In genomic region chr15:40902605-40903561, GRCh38 we compare ENCODE assay signal across 9 cellular contexts. TPM values are rescaled to one million over a fixed set of nuclear protein-coding genes. Genes with fewer than 3 reads are reported as not detected.
DNase-seq lines count a peak whose midpoint lies in the region; ATAC-seq and TF ChIP-seq lines count a peak whose summit lies in the region.
"Had no signal": no experiment of that assay in that cellular context is flagged by ENCODE, and none has a peak within 500 bp of the region (broad histone marks: within the 10 kb centered on the region; RNA-seq: fewer than 3 reads in every experiment).

No MANE protein-coding gene starts in this region.

- TF ChIP-seq CTCF in GM12874 (IDR thresholded peaks at IDR 0.05; ENCODE audit: insufficient read depth, low read depth, low read length) (0 out of 2 replicates have a peak, but pooled peaks have one; percentile 9), epithelial cell of esophagus (IDR thresholded peaks at IDR 0.05; ENCODE audit: insufficient read depth, low read depth, low read length, missing control alignments) (no peak), neural progenitor cell (IDR thresholded peaks at IDR 0.05) (no peak), smooth muscle cell (IDR thresholded peaks at IDR 0.05; ENCODE audit: borderline replicate concordance, insufficient read depth, poor library complexity, severe bottlenecking) (no peak)

- 93% methylated on average over 33 of the region's 33 CpGs for WGBS in smooth muscle cell (ENCODE audit: low lambda C conversion rate)

- H3K4me2 ChIP-seq in neural progenitor cell (no peak overlapping the region), smooth muscle cell (no peak overlapping the region)

- H3K9me3 Mint-ChIP-seq in neural progenitor cell, result no peaks in the 10 kb centered on the region

- H3K9me3 ChIP-seq in neural progenitor cell (ENCODE audit: low read depth) (no peaks in the 10 kb centered on the region), smooth muscle cell (replicated peaks; ENCODE audit: low read depth) (no peaks in the 10 kb centered on the region)
- H3K9me3 ChIP-seq: body of pancreas had no signal

- peaks cover 10% of the 10 kb centered on the region for H3K79me2 ChIP-seq in neural progenitor cell (ENCODE audit: low read depth)
- peaks cover 3% of the 10 kb centered on the region for H3K79me2 ChIP-seq in smooth muscle cell (ENCODE audit: low read depth)

- H4K20me1 ChIP-seq in neural progenitor cell (ENCODE audit: low read depth) (peaks cover 58% of the 10 kb centered on the region), smooth muscle cell (ENCODE audit: low read depth) (peaks cover 57% of the 10 kb centered on the region)

- H3K4me1 Mint-ChIP-seq in neural progenitor cell, result no peaks in the 10 kb centered on the region

- peaks cover 4% of the 10 kb centered on the region for H3K27me3 Mint-ChIP-seq in neural progenitor cell (ENCODE audit: insufficient read depth, low read depth)

- in situ Hi-C loops in ACHN (cut with HindIII; ENCODE audit: low pct_ligation_motif_present, low pct_unique_long_range_greater_than_20kb, low sequenced_read_pairs), result no loop called here

- H3K9ac ChIP-seq in neural progenitor cell (no peak overlapping the region), smooth muscle cell (ENCODE audit: low read depth) (no peak overlapping the region)

- H3K36me3 ChIP-seq in neural progenitor cell, result no peaks in the 10 kb centered on the region
- H3K36me3 ChIP-seq in smooth muscle cell (ENCODE audit: low read depth), result no peaks in the 10 kb centered on the region

- H3F3A ChIP-seq in neural progenitor cell (ENCODE audit: low read depth) (peaks cover 15% of the 10 kb centered on the region), smooth muscle cell (ENCODE audit: low read depth) (no peaks in the 10 kb centered on the region)

- peaks cover 10% of the 10 kb centered on the region for H3K4me1 ChIP-seq in neural progenitor cell
- peaks cover 8% of the 10 kb centered on the region for H3K4me1 ChIP-seq in smooth muscle cell (ENCODE audit: low read depth)

- peaks cover 12% of the 10 kb centered on the region for H3K36me3 Mint-ChIP-seq in neural progenitor cell

- DNase-seq in RKO (ENCODE audit: low spot score), result peak; percentile 30
- peak; percentile 70 for DNase-seq in epithelial cell of esophagus (ENCODE audit: low read depth)
- peak; percentile 2 for DNase-seq in neural progenitor cell (ENCODE audit: low spot score)
- DNase-seq in smooth muscle cell (lab: John Stamatoyannopoulos, UW; ENCODE audit: unreplicated experiment), result no peak
- no peak for DNase-seq in effector CD8-positive, alpha-beta T cell (lab: John Stamatoyannopoulos, UW)
- DNase-seq in ACHN, result no peak

- peak overlapping the region; percentile 81 for H3K27ac Mint-ChIP-seq in neural progenitor cell

- no peak overlapping the region for H3K27ac ChIP-seq in neural progenitor cell
- H3K27ac ChIP-seq in smooth muscle cell (ENCODE audit: low read depth), result no peak overlapping the region

- no peak overlapping the region for H3K4me3 ChIP-seq in epithelial cell of esophagus (ENCODE audit: low read length)
- H3K4me3 ChIP-seq in neural progenitor cell, result no peak overlapping the region
- no peak overlapping the region for H3K4me3 ChIP-seq in smooth muscle cell
- H3K4me3 ChIP-seq: body of pancreas had no signal

- ATAC-seq in GM19463 (IDR thresholded peaks at IDR 0.05; ENCODE audit: unreplicated experiment), result no peak

- no peak overlapping the region for H3K4me3 Mint-ChIP-seq in neural progenitor cell

- H2AFZ ChIP-seq in neural progenitor cell (replicated peaks) (no peak overlapping the region), smooth muscle cell (ENCODE audit: low read depth) (no peak overlapping the region)

- H3K27me3 ChIP-seq in neural progenitor cell (no peaks in the 10 kb centered on the region), smooth muscle cell (ENCODE audit: low read depth) (no peaks in the 10 kb centered on the region)
- H3K27me3 ChIP-seq: body of pancreas had no signal

RNA-seq across cellular contexts. Expression of gene VPS18, which starts 8.6 kb away (rescaled TPM):
- 8.0 and 22.2 TPM in 2 replicates for total RNA-seq in neural progenitor cell (ENCODE audit: low replicate concordance)
- 14.2 and 15.4 TPM in 2 replicates for total RNA-seq in smooth muscle cell
- polyA plus RNA-seq in smooth muscle cell, result 17.2 and 24.4 TPM in 2 replicates

RNA-seq across cellular contexts. Expression of gene DLL4, which starts 26.3 kb away (rescaled TPM):
- total RNA-seq in neural progenitor cell (ENCODE audit: low replicate concordance), result 0.12 TPM in 1 of 2 replicates, not detected in the other
- total RNA-seq in smooth muscle cell, result 0.04 TPM in 1 of 2 replicates, not detected in the other
- polyA plus RNA-seq in smooth muscle cell, result 0.37 TPM in 1 of 2 replicates, not detected in the other

RNA-seq across cellular contexts. Expression of gene RHOV, which starts 28.8 kb away (rescaled TPM):
- total RNA-seq in neural progenitor cell (ENCODE audit: low replicate concordance), result 1.2 TPM in 1 of 2 replicates, not detected in the other
- total RNA-seq in smooth muscle cell, result 2.9 and 3.3 TPM in 2 replicates
- 3.0 and 10.3 TPM in 2 replicates for polyA plus RNA-seq in smooth muscle cell

RNA-seq across cellular contexts. Expression of gene CHAC1, which starts 50.4 kb away (rescaled TPM):
- total RNA-seq in neural progenitor cell (ENCODE audit: low replicate concordance) (2.4 and 4.8 TPM in 2 replicates), smooth muscle cell (25.2 and 29.6 TPM in 2 replicates)
- 31.5 and 33.6 TPM in 2 replicates for polyA plus RNA-seq in smooth muscle cell

RNA-seq across cellular contexts. Expression of gene SPINT1, which starts 59.0 kb away (rescaled TPM):
- total RNA-seq in neural progenitor cell (ENCODE audit: low replicate concordance), result 12.0 and 13.7 TPM in 2 replicates
- total RNA-seq in smooth muscle cell, result 47.0 and 76.5 TPM in 2 replicates
- polyA plus RNA-seq in smooth muscle cell, result 50.2 and 140 TPM in 2 replicates

Comparison
In these comparisons a context has a peak if more than half of its experiments do, and no peak if none do; other contexts are left out.
1. DNase-seq: peak in RKO (single experiment), epithelial cell of esophagus (single experiment) and neural progenitor cell (single experiment); none in smooth muscle cell (single experiment), effector CD8-positive, alpha-beta T cell (single experiment) and ACHN (single experiment).